10 cellular contexts compared by ENCODE assay signal in genomic region chr2:26969089-26969844, GRCh38. TPM values are rescaled to one million over a fixed set of nuclear protein-coding genes. Genes with fewer than 3 reads are reported as not detected.
DNase-seq lines count a peak whose midpoint lies in the region; ATAC-seq and TF ChIP-seq lines count a peak whose summit lies in the region.
"Had no signal": no experiment of that assay in that cellular context is flagged by ENCODE, and none has a peak within 500 bp of the region (broad histone marks: within the 10 kb centered on the region; RNA-seq: fewer than 3 reads in every experiment).

No MANE protein-coding gene starts in this region.

- peaks cover 7% of the 10 kb centered on the region for H3K27me3 Mint-ChIP-seq in activated naive CD4-positive, alpha-beta T cell treated with anti-CD3 and anti-CD28 coated beads for 36 hours (ENCODE audit: low read depth)
- peaks cover 17% of the 10 kb centered on the region for H3K27me3 Mint-ChIP-seq in activated CD4-positive, alpha-beta memory T cell treated with anti-CD3 and anti-CD28 coated beads for 36 hours
- peaks cover 5% of the 10 kb centered on the region for H3K27me3 Mint-ChIP-seq in glutamatergic neuron (ENCODE audit: unreplicated experiment)

- no peaks in the 10 kb centered on the region for H3K36me3 ChIP-seq in transverse colon
- H3K36me3 ChIP-seq: MG63 had no signal

- TF ChIP-seq EP300 in transverse colon (IDR thresholded peaks at IDR 0.05; ENCODE audit: low read depth), result no peak

- peaks cover 5 to 51% (median 27%) of the 10 kb centered on the region in 4 donors for H3K4me1 ChIP-seq in transverse colon

- in situ Hi-C loops in transverse colon (cut with MboI; ENCODE audit: low pct_ligation_motif_present in 1 of 4, low pct_unique_long_range_greater_than_20kb in 1 of 4, low sequenced_read_pairs in 3 of 4), result loop anchor here (5.0 to 25.0 kb wide), 7 partner anchors 43 to 318 kb away; partner anchors contain the start of genes DNAJC5G (in 4 of the 4), KHK (in 4 of the 4), EMILIN1 (in 3 of the 4) and TRIM54 (in 3 of the 4)

- no peak overlapping the region for H3K27ac Mint-ChIP-seq in activated naive CD4-positive, alpha-beta T cell treated with anti-CD3 and anti-CD28 coated beads for 36 hours
- H3K27ac Mint-ChIP-seq in activated CD4-positive, alpha-beta memory T cell treated with anti-CD3 and anti-CD28 coated beads for 36 hours, result no peak overlapping the region
- H3K27ac Mint-ChIP-seq in glutamatergic neuron (ENCODE audit: unreplicated experiment), result peak overlapping the region; percentile 60

- no peaks in the 10 kb centered on the region for H3K9me3 Mint-ChIP-seq in activated naive CD4-positive, alpha-beta T cell treated with anti-CD3 and anti-CD28 coated beads for 36 hours
- no peaks in the 10 kb centered on the region for H3K9me3 Mint-ChIP-seq in activated CD4-positive, alpha-beta memory T cell treated with anti-CD3 and anti-CD28 coated beads for 36 hours
- peaks cover 10% of the 10 kb centered on the region for H3K9me3 Mint-ChIP-seq in glutamatergic neuron (ENCODE audit: unreplicated experiment)

- peak overlapping the region in 3 of 4 donors; percentile 73 to 86 (median 76) for H3K27ac ChIP-seq in transverse colon

- H3K4me1 Mint-ChIP-seq in activated naive CD4-positive, alpha-beta T cell treated with anti-CD3 and anti-CD28 coated beads for 36 hours (ENCODE audit: low read depth), result peaks cover 19% of the 10 kb centered on the region
- peaks cover 15% of the 10 kb centered on the region for H3K4me1 Mint-ChIP-seq in activated CD4-positive, alpha-beta memory T cell treated with anti-CD3 and anti-CD28 coated beads for 36 hours (ENCODE audit: low read depth)
- peaks cover 27% of the 10 kb centered on the region for H3K4me1 Mint-ChIP-seq in glutamatergic neuron (ENCODE audit: low read depth, unreplicated experiment)

- TF ChIP-seq CTCF in glutamatergic neuron (IDR thresholded peaks at IDR 0.05; ENCODE audit: partially characterized antibody, unreplicated experiment) (no peak), transverse colon (IDR thresholded peaks at IDR 0.05) (no peak)

- peak overlapping the region; percentile 55 for H3K4me3 Mint-ChIP-seq in activated naive CD4-positive, alpha-beta T cell treated with anti-CD3 and anti-CD28 coated beads for 36 hours
- H3K4me3 Mint-ChIP-seq in activated CD4-positive, alpha-beta memory T cell treated with anti-CD3 and anti-CD28 coated beads for 36 hours, result peak overlapping the region; percentile 73
- H3K4me3 Mint-ChIP-seq in glutamatergic neuron (ENCODE audit: unreplicated experiment), result peak overlapping the region; percentile 84

- WGBS in transverse colon (ENCODE audit: low coverage in 1 of 2), 2 donors, result 69 to 73% methylated on average over 9 to 10 of the region's 10 CpGs

- no peak for ATAC-seq in HG03196 (IDR thresholded peaks at IDR 0.05; ENCODE audit: unreplicated experiment)

- CTCF ChIA-PET in activated naive CD4-positive, alpha-beta T cell treated with anti-CD3 and anti-CD28 coated beads for 36 hours (lab: Charles Lee), result interaction anchor here (1.0 to 2.4 kb wide), 3 partner anchors 9 to 334 kb away, joined by 3 to 16 read pairs (median 10); no protein-coding TSS in a partner anchor
- CTCF ChIA-PET in activated CD4-positive, alpha-beta memory T cell treated with anti-CD3 and anti-CD28 coated beads for 36 hours (lab: Charles Lee), result interaction anchor here (0.9 to 3.4 kb wide), 8 partner anchors 7 to 310 kb away, joined by 3 to 17 read pairs (median 4); no protein-coding TSS in a partner anchor

- DNase-seq in activated naive CD4-positive, alpha-beta T cell treated with anti-CD3 and anti-CD28 coated beads for 36 hours, result no peak
- no peak for DNase-seq in activated naive CD4-positive, alpha-beta T cell treated with Interleukin-2 at 50 U/mL for 16 hours
- DNase-seq in activated CD4-positive, alpha-beta memory T cell treated with anti-CD3 and anti-CD28 coated beads for 36 hours, result no peak
- no peak for DNase-seq in glutamatergic neuron
- no peak for DNase-seq in transverse colon
- DNase-seq in activated gamma-delta T cell (lab: John Stamatoyannopoulos, UW), result no peak
- no peak for DNase-seq in mesenteric fat pad (ENCODE audit: low spot score)
- DNase-seq: activated CD8-positive, alpha-beta memory T cell treated with anti-CD3 and anti-CD28 coated beads, Interleukin-2, amount 50 U/mL, for 4 hours; MG63 had no signal

- H3K4me3 ChIP-seq in transverse colon, result no peak overlapping the region

- H3K27me3 ChIP-seq in transverse colon, result no peaks in the 10 kb centered on the region

- no peaks in the 10 kb centered on the region for H3K36me3 Mint-ChIP-seq in activated naive CD4-positive, alpha-beta T cell treated with anti-CD3 and anti-CD28 coated beads for 36 hours (ENCODE audit: low read depth)
- no peaks in the 10 kb centered on the region for H3K36me3 Mint-ChIP-seq in activated CD4-positive, alpha-beta memory T cell treated with anti-CD3 and anti-CD28 coated beads for 36 hours
- peaks cover 7% of the 10 kb centered on the region for H3K36me3 Mint-ChIP-seq in glutamatergic neuron (ENCODE audit: unreplicated experiment)

- TF ChIP-seq POLR2A in transverse colon (IDR thresholded peaks at IDR 0.05), result no peak

- no peaks in the 10 kb centered on the region for H3K9me3 ChIP-seq in transverse colon
- H3K9me3 ChIP-seq: MG63 had no signal

- POLR2A ChIA-PET in activated CD4-positive, alpha-beta memory T cell treated with anti-CD3 and anti-CD28 coated beads for 36 hours (lab: Charles Lee), result interaction anchor here (0.6 kb wide), 1 partner anchor 7 kb away, joined by 4 read pairs; no protein-coding TSS in a partner anchor

- intact Hi-C loops in activated naive CD4-positive, alpha-beta T cell treated with anti-CD3 and anti-CD28 coated beads for 36 hours (cut with micrococcal nuclease), result no loop called here
- intact Hi-C loops in activated CD4-positive, alpha-beta memory T cell treated with anti-CD3 and anti-CD28 coated beads for 36 hours (cut with micrococcal nuclease), result no loop called here
- intact Hi-C loops in transverse colon (cut with DNase I; ENCODE audit: low total_unique reads), result loop anchor here (10.0 kb wide), 1 partner anchor 316 kb away; the partner anchor contains the start of gene TRIM54

RNA-seq across cellular contexts. Expression of gene MAPRE3, which starts 1.2 kb away (rescaled TPM):
- 1 to 10 TPM; 2.9 to 3.8 TPM for total RNA-seq in activated naive CD4-positive, alpha-beta T cell treated with anti-CD3 and anti-CD28 coated beads for 36 hours
- 1 to 10 TPM; 4.4 TPM for total RNA-seq in activated CD4-positive, alpha-beta memory T cell treated with anti-CD3 and anti-CD28 coated beads for 36 hours
- total RNA-seq in glutamatergic neuron (ENCODE audit: unreplicated experiment), result 49.2 TPM
- 10 to 100 TPM; 16.8 to 64.7 (median 32.9) TPM for total RNA-seq in transverse colon
- total RNA-seq in mesenteric fat pad, result 65.2 TPM
